In genomic region chr3:69199942-69200341, GRCh38 we compare ENCODE assay signal across 10 cellular contexts.
A peak's percentile ranks its signal among the peaks of the same experiment; 100 is the strongest.
DNase-seq lines count a peak whose midpoint lies in the region; ATAC-seq and TF ChIP-seq lines count a peak whose summit lies in the region.
"Had no signal": no experiment of that assay in that cellular context is flagged by ENCODE, and none has a peak within 500 bp of the region (broad histone marks: within the 10 kb centered on the region; RNA-seq: fewer than 3 reads in every experiment).

No MANE protein-coding gene starts in this region.

- H3K27ac ChIP-seq in mesenchymal stem cell (ENCODE audit: low read length, poor library complexity, severe bottlenecking) (peak overlapping the region; percentile 77), thyroid gland (peak overlapping the region; percentile 31 to 73 (median 67))

- H3K9me3 Mint-ChIP-seq in activated T-cell treated with anti-CD3 and anti-CD28 coated beads, Interleukin-2, amount 50 U/mL, for 72 hours: no peaks in the 10 kb centered on the region
- H3K9me3 Mint-ChIP-seq in brain: no peaks in the 10 kb centered on the region

- peaks cover 9% of the 10 kb centered on the region for H3K79me1 ChIP-seq in mesenchymal stem cell (replicated peaks; ENCODE audit: low read length, poor library complexity, severe bottlenecking)

- H3K27me3 ChIP-seq in mesenchymal stem cell (ENCODE audit: control insufficient read depth in 1 of 2, insufficient read depth in 1 of 2, low read length in 2 of 2) (no peaks in the 10 kb centered on the region), thyroid gland (no peaks in the 10 kb centered on the region)

- H3K4me3 Mint-ChIP-seq in activated T-cell treated with anti-CD3 and anti-CD28 coated beads, Interleukin-2, amount 50 U/mL, for 72 hours: peak overlapping the region; percentile 94 to 99
- H3K4me3 Mint-ChIP-seq in brain: peak overlapping the region in 2 of 5 experiments; percentile 52 to 81

- H2BK120ac ChIP-seq in mesenchymal stem cell (ENCODE audit: low read depth, low read length): peak overlapping the region; percentile 61

- peak overlapping the region in 1 of 2 experiments; percentile 77 for H3K4me3 ChIP-seq in mesenchymal stem cell (ENCODE audit: insufficient read depth in 1 of 2, low read depth in 1 of 2, low read length in 2 of 2)
- no peak overlapping the region for H3K4me3 ChIP-seq in thyroid gland (replicated peaks in 1 of 3)

- no peaks in the 10 kb centered on the region for H3K9me3 ChIP-seq in mesenchymal stem cell (ENCODE audit: control insufficient read depth, low read length)
- H3K9me3 ChIP-seq in thyroid gland: no peaks in the 10 kb centered on the region

- no peak overlapping the region for H3K4ac ChIP-seq in mesenchymal stem cell (ENCODE audit: low read depth in 1 of 2, low read length in 2 of 2)

- intact Hi-C loops in thyroid gland (cut with DNase I): no loop called here

- peak overlapping the region; percentile 100 for H3K27ac Mint-ChIP-seq in activated T-cell treated with anti-CD3 and anti-CD28 coated beads, Interleukin-2, amount 50 U/mL, for 72 hours
- H3K27ac Mint-ChIP-seq in brain: peak overlapping the region in 3 of 5 experiments; percentile 68 to 75 (median 73)

- 71% methylated on average over 4 of the region's 6 CpGs for WGBS in mesenchymal stem cell
- WGBS in thyroid gland, 2 donors: 68 to 79% methylated on average over 6 of the region's 6 CpGs

- peak overlapping the region; percentile 29 for H3K4me2 ChIP-seq in mesenchymal stem cell (ENCODE audit: low read length, poor library complexity, severe bottlenecking)

- H2AFZ ChIP-seq in mesenchymal stem cell (ENCODE audit: low read depth, low read length): no peak overlapping the region

- no peak for TF ChIP-seq CTCF in brain (conservative IDR thresholded peaks at IDR 0.05)
- TF ChIP-seq CTCF in thyroid gland (IDR thresholded peaks at IDR 0.05): no peak

- no peak overlapping the region for H2BK12ac ChIP-seq in mesenchymal stem cell (ENCODE audit: low read length in 2 of 2)

- H2AK5ac ChIP-seq in mesenchymal stem cell (ENCODE audit: low read length, severe bottlenecking): peak overlapping the region; percentile 64

- ATAC-seq in activated T-cell treated with anti-CD3 and anti-CD28 coated beads, Interleukin-2, amount 50 U/mL, for 72 hours (replicated peaks in 1 of 2): no peak
- ATAC-seq in GM19397 (IDR thresholded peaks at IDR 0.05; ENCODE audit: unreplicated experiment): no peak

- no peak overlapping the region for H4K8ac ChIP-seq in mesenchymal stem cell (ENCODE audit: low read length)

- H3K14ac ChIP-seq in mesenchymal stem cell (ENCODE audit: low read length in 2 of 2): no peak overlapping the region

- no peaks in the 10 kb centered on the region for H3K27me3 Mint-ChIP-seq in activated T-cell treated with anti-CD3 and anti-CD28 coated beads, Interleukin-2, amount 50 U/mL, for 72 hours (ENCODE audit: low read depth)
- H3K27me3 Mint-ChIP-seq in brain: no peaks in the 10 kb centered on the region

- no peak for DNase-seq in activated T-cell treated with anti-CD3 and anti-CD28 coated beads, Interleukin-2, amount 50 U/mL, for 72 hours
- DNase-seq in activated T-cell treated with anti-CD3 and anti-CD28 coated beads, Interleukin-2, amount 50 U/mL, for 1 hour: no peak
- no peak for DNase-seq in mesenchymal stem cell
- no peak for DNase-seq in thyroid gland
- no peak for DNase-seq in nucleus accumbens (lab: John Stamatoyannopoulos, UW)
- no peak for DNase-seq in C1 segment of cervical spinal cord (lab: John Stamatoyannopoulos, UW)
- DNase-seq: NCI-H1436, SW 1271 had no signal

- H3K36me3 Mint-ChIP-seq in activated T-cell treated with anti-CD3 and anti-CD28 coated beads, Interleukin-2, amount 50 U/mL, for 72 hours (ENCODE audit: insufficient read depth in 2 of 2): peaks cover 21 to 31% of the 10 kb centered on the region in 2 donors
- peaks cover 23% of the 10 kb centered on the region for H3K36me3 Mint-ChIP-seq in brain

- TF ChIP-seq POLR2A in thyroid gland (IDR thresholded peaks at IDR 0.05): no peak

- no peak overlapping the region for H2BK5ac ChIP-seq in mesenchymal stem cell (ENCODE audit: low read depth, low read length, poor library complexity, severe bottlenecking)

- H3K23ac ChIP-seq in mesenchymal stem cell (ENCODE audit: low read length in 2 of 2): no peak overlapping the region

- no peak overlapping the region for H4K91ac ChIP-seq in mesenchymal stem cell (ENCODE audit: low read length)

- H3K18ac ChIP-seq in mesenchymal stem cell (ENCODE audit: low read depth in 1 of 2, low read length in 2 of 2): no peak overlapping the region

- peaks cover 78% of the 10 kb centered on the region for H3K4me1 Mint-ChIP-seq in activated T-cell treated with anti-CD3 and anti-CD28 coated beads, Interleukin-2, amount 50 U/mL, for 72 hours (ENCODE audit: low read depth)
- peaks cover 38% of the 10 kb centered on the region for H3K4me1 Mint-ChIP-seq in brain

- H3K36me3 ChIP-seq in mesenchymal stem cell (ENCODE audit: control insufficient read depth in 1 of 2, insufficient read depth in 2 of 2, low read depth in 1 of 2, low read length in 2 of 2): peaks cover 0 to 4% of the 10 kb centered on the region in 2 experiments
- peaks cover 10 to 11% of the 10 kb centered on the region in 2 donors for H3K36me3 ChIP-seq in thyroid gland

- H3K4me1 ChIP-seq in mesenchymal stem cell (ENCODE audit: control insufficient read depth, insufficient read depth, low read depth, low read length): peaks cover 11% of the 10 kb centered on the region
- peaks cover 17 to 20% of the 10 kb centered on the region in 2 donors for H3K4me1 ChIP-seq in thyroid gland

- H2BK15ac ChIP-seq in mesenchymal stem cell (ENCODE audit: low read depth, poor library complexity, severe bottlenecking): no peak overlapping the region

- peak overlapping the region; percentile 77 for H3K9ac ChIP-seq in mesenchymal stem cell (ENCODE audit: low read length)
